Comparison of ENCODE assay signal across 18 cellular contexts in genomic region chr19:3122512-3122870, GRCh38. TPM values are rescaled to one million over a fixed set of nuclear protein-coding genes. Genes with fewer than 3 reads are reported as not detected.
DNase-seq lines count a peak whose midpoint lies in the region; ATAC-seq and TF ChIP-seq lines count a peak whose summit lies in the region.
"Had no signal": no experiment of that assay in that cellular context is flagged by ENCODE, and none has a peak within 500 bp of the region (broad histone marks: within the 10 kb centered on the region; RNA-seq: fewer than 3 reads in every experiment).

No MANE protein-coding gene starts in this region.

- H3K9ac ChIP-seq in BLaER1 treated with 17β-estradiol and CSF1 and Interleukin-3, amounts not matched to agents 10 nM and 100 nM = peak overlapping the region; percentile 3 to 79 (median 61); a peak in 19 of 22 replicates
- H3K9ac ChIP-seq in colonic mucosa (ENCODE audit: low read depth in 2 of 2, low read length in 2 of 2) = no peak overlapping the region

- H3K4me1 ChIP-seq in heart left ventricle (peaks cover 0 to 8% (median 0%) of the 10 kb centered on the region in 12 donors), right lobe of liver (peaks cover 0 to 20% (median 4%) of the 10 kb centered on the region in 4 donors), colonic mucosa (no peaks in the 10 kb centered on the region)
- H3K4me1 ChIP-seq in BLaER1 treated with 17β-estradiol and CSF1 and Interleukin-3, amounts not matched to agents 10 nM and 100 nM = peaks cover 35 to 91% (median 82%) of the 10 kb centered on the region in 10 experiments
- H3K4me1 ChIP-seq: Caco-2 had no signal

- no peak for ATAC-seq in heart left ventricle
- peak in 3 of 4 donors; percentile 7 to 33 (median 22) for ATAC-seq in right lobe of liver
- ATAC-seq in sciatic nerve = peak; percentile 1
- ATAC-seq: GM23338 had no signal

- H3K4me3 ChIP-seq in heart left ventricle (no peak overlapping the region), right lobe of liver (peak overlapping the region; percentile 19 to 31 (median 28)), colonic mucosa (no peak overlapping the region)
- H3K4me3 ChIP-seq in BLaER1 treated with 17β-estradiol and CSF1 and Interleukin-3, amounts not matched to agents 10 nM and 100 nM = no peak overlapping the region
- H3K4me3 ChIP-seq: GM23338 had no signal

- no peak overlapping the region for H3K27ac ChIP-seq in heart left ventricle
- peak overlapping the region in 9 of 11 experiments; percentile 41 to 85 (median 71); a peak in 19 of 22 replicates for H3K27ac ChIP-seq in BLaER1 treated with 17β-estradiol and CSF1 and Interleukin-3, amounts not matched to agents 10 nM and 100 nM
- peak overlapping the region; percentile 24 to 81 (median 60) for H3K27ac ChIP-seq in right lobe of liver
- H3K27ac ChIP-seq in colonic mucosa = no peak overlapping the region
- H3K27ac ChIP-seq: C4-2B had no signal

- TF ChIP-seq POLR2A in heart left ventricle (IDR thresholded peaks at IDR 0.05) (no peak), right lobe of liver (IDR thresholded peaks at IDR 0.05) (no peak)

- DNase-seq in heart left ventricle (peak in 3 of 5 donors; percentile 16 to 47 (median 17)), cardiac septum (ENCODE audit: low spot score) (no peak), right lobe of liver (peak in 1 of 3 donors; percentile 48), sciatic nerve (ENCODE audit: low spot score) (no peak), colonic mucosa (no peak)
- no peak for DNase-seq in stimulated activated CD4-positive, alpha-beta T cell treated with anti-CD3 and anti-CD28 coated beads, Interleukin-4, amount 100 ng/mL, for 1 hour
- DNase-seq: 8988T; Caco-2; CD4-positive, alpha-beta T cell; DMS79; GDM1; HCEC 1CT had no signal

- 90 to 92% (median 91%) methylated on average over 18 to 22 of the region's 22 CpGs for WGBS in heart left ventricle, 4 donors
- no CpG with 5 or more reads among the region's 22 CpGs for WGBS in right lobe of liver (ENCODE audit: insufficient coverage, low coverage, low lambda C conversion rate, missing lambda C conversion rate)

- no peaks in the 10 kb centered on the region for H3K9me3 ChIP-seq in heart left ventricle
- no peaks in the 10 kb centered on the region for H3K9me3 ChIP-seq in BLaER1 treated with 17β-estradiol and CSF1 and Interleukin-3, amounts not matched to agents 10 nM and 100 nM (replicated peaks in 1 of 11)
- H3K9me3 ChIP-seq in right lobe of liver = no peaks in the 10 kb centered on the region
- H3K9me3 ChIP-seq in colonic mucosa = no peaks in the 10 kb centered on the region
- H3K9me3 ChIP-seq: Caco-2 had no signal

- peak overlapping the region; percentile 57 to 93 (median 79) for H3K4me2 ChIP-seq in BLaER1 treated with 17β-estradiol and CSF1 and Interleukin-3, amounts not matched to agents 10 nM and 100 nM
- H3K4me2 ChIP-seq: GM23338 had no signal

- intact Hi-C loops in heart left ventricle (cut with DNase I) (loop anchor here in 1 of 10 donors (10.0 kb wide), 1 partner anchor 48 kb away; no protein-coding TSS in a partner anchor), cardiac septum (cut with DNase I) (loop anchor here (10.0 kb wide), 1 partner anchor 48 kb away; no protein-coding TSS in a partner anchor), right lobe of liver (cut with DNase I) (no loop called here), sciatic nerve (cut with DNase I) (no loop called here), colonic mucosa (cut with DNase I) (no loop called here)

- TF ChIP-seq CTCF in heart left ventricle (IDR thresholded peaks at IDR 0.05) (no peak), right lobe of liver (IDR thresholded peaks at IDR 0.05) (no peak), colonic mucosa (IDR thresholded peaks at IDR 0.05) (no peak)

- peaks cover 0 to 19% (median 0%) of the 10 kb centered on the region in 11 experiments; a peak in 5 of 22 replicates for H4K20me1 ChIP-seq in BLaER1 treated with 17β-estradiol and CSF1 and Interleukin-3, amounts not matched to agents 10 nM and 100 nM

- peaks cover 0 to 58% (median 37%) of the 10 kb centered on the region in 9 donors for H3K36me3 ChIP-seq in heart left ventricle
- peaks cover 0 to 22% (median 12%) of the 10 kb centered on the region in 11 experiments; a peak in 12 of 22 replicates for H3K36me3 ChIP-seq in BLaER1 treated with 17β-estradiol and CSF1 and Interleukin-3, amounts not matched to agents 10 nM and 100 nM
- peaks cover 0 to 15% (median 3%) of the 10 kb centered on the region in 4 donors for H3K36me3 ChIP-seq in right lobe of liver
- H3K36me3 ChIP-seq in colonic mucosa = peaks cover 4% of the 10 kb centered on the region

- no peaks in the 10 kb centered on the region for H3K27me3 ChIP-seq in heart left ventricle
- peaks cover 0 to 8% (median 0%) of the 10 kb centered on the region in 11 experiments; a peak in 1 of 22 replicates for H3K27me3 ChIP-seq in BLaER1 treated with 17β-estradiol and CSF1 and Interleukin-3, amounts not matched to agents 10 nM and 100 nM
- no peaks in the 10 kb centered on the region for H3K27me3 ChIP-seq in right lobe of liver
- H3K27me3 ChIP-seq in colonic mucosa = no peaks in the 10 kb centered on the region

RNA-seq across cellular contexts. Expression of gene GNA15, which starts 13.3 kb away (rescaled TPM):
- total RNA-seq in heart left ventricle (10 to 100 TPM in 1 of 9 donors, 1 to 10 TPM in 8; 1.1 to 15.2 (median 2.1) TPM), cardiac septum (1.9 TPM), right lobe of liver (1 to 10 TPM in 2 of 6 experiments, under 1 TPM in 4; 0.31 to 3.9 (median 0.83) TPM), sciatic nerve (9.5 TPM), colonic mucosa (1 to 10 TPM; 1.6 to 6.6 TPM)
- polyA plus RNA-seq in heart left ventricle = 1 to 10 TPM in 1 of 2 donors, under 1 TPM in 1; 0.69 to 1.5 TPM
- total RNA-seq: Caco-2, Daoy had no signal

RNA-seq across cellular contexts. Expression of gene GNA11, which starts 28.3 kb away (rescaled TPM):
- 10 to 100 TPM; 55.3 to 91.8 (median 70.9) TPM for total RNA-seq in heart left ventricle
- polyA plus RNA-seq in heart left ventricle = 10 to 100 TPM; 43.5 to 74.6 TPM
- 60.9 TPM for total RNA-seq in cardiac septum
- total RNA-seq in right lobe of liver = 10 to 100 TPM; 19.5 to 28.0 (median 22.4) TPM
- 74.0 TPM for total RNA-seq in sciatic nerve
- 100 to 1,000 TPM; 197 to 215 TPM for total RNA-seq in colonic mucosa

RNA-seq across cellular contexts. Expression of gene S1PR4, which starts 56.1 kb away (rescaled TPM):
- total RNA-seq in heart left ventricle (1 to 10 TPM in 4 of 9 donors, under 1 TPM in 5; 0.35 to 5.5 (median 0.87) TPM), cardiac septum (1.2 TPM), right lobe of liver (1 to 10 TPM in 3 of 6 experiments, under 1 TPM in 3; 0.53 to 2.2 (median 0.97) TPM), sciatic nerve (3.1 TPM), colonic mucosa (1 to 10 TPM in 1 of 2 donors, under 1 TPM in 1; 0.96 to 1.1 TPM)
- 1 to 10 TPM; 1.4 to 1.7 TPM for polyA plus RNA-seq in heart left ventricle
- total RNA-seq: A673, Caco-2, Daoy, HT-29 had no signal
- polyA plus RNA-seq: GM23338 had no signal

Comparison
In these comparisons a context has a peak if more than half of its experiments do, and no peak if none do; other contexts are left out.
1. DNase-seq: peak in heart left ventricle (3 of 5); none in cardiac septum (single experiment), sciatic nerve (single experiment), colonic mucosa (single experiment) and stimulated activated CD4-positive, alpha-beta T cell treated with anti-CD3 and anti-CD28 coated beads, Interleukin-4, amount 100 ng/mL, for 1 hour (single experiment).
2. ATAC-seq: peak in right lobe of liver (3 of 4) and sciatic nerve (single experiment); none in heart left ventricle (0 of 4).
3. H3K27ac ChIP-seq: peak in BLaER1 treated with 17β-estradiol and CSF1 and Interleukin-3, amounts not matched to agents 10 nM and 100 nM (9 of 11) and right lobe of liver (3 of 3); none in heart left ventricle (0 of 12) and colonic mucosa (single experiment).
4. H3K4me3 ChIP-seq: peak in right lobe of liver (3 of 3); none in heart left ventricle (0 of 12), BLaER1 treated with 17β-estradiol and CSF1 and Interleukin-3, amounts not matched to agents 10 nM and 100 nM (0 of 10) and colonic mucosa (single experiment).
5. H3K9ac ChIP-seq: peak in BLaER1 treated with 17β-estradiol and CSF1 and Interleukin-3, amounts not matched to agents 10 nM and 100 nM (11 of 11); none in colonic mucosa (0 of 2).